In genomic region chr3:193970131-193970772, GRCh38 we compare ENCODE assay signal across 8 cellular contexts.
DNase-seq lines count a peak whose midpoint lies in the region; ATAC-seq and TF ChIP-seq lines count a peak whose summit lies in the region.
"Not testable (repeated sequence)": the region's sequence is repeated elsewhere in the genome, so short reads cannot be mapped to it uniquely, and the experiment has no call there.

No MANE protein-coding gene starts in this region.

- H3K9me3 Mint-ChIP-seq in nephron: not testable (repeated sequence)

- ATAC-seq in HG03159 (IDR thresholded peaks at IDR 0.05; ENCODE audit: unreplicated experiment) (peak; percentile 51), Right ventricle myocardium inferior (peak; percentile 57)

- peaks cover 28% of the 10 kb centered on the region for H3K4me1 ChIP-seq in A673 (ENCODE audit: insufficient read depth, low read length, poor library complexity, severe bottlenecking)
- H3K4me1 ChIP-seq in ascending aorta: not testable (repeated sequence)

- H3K9me3 ChIP-seq in A673 (ENCODE audit: low read depth, low read length, poor library complexity, severe bottlenecking); ascending aorta: not testable (repeated sequence)

- H3K27ac ChIP-seq in A673 (ENCODE audit: low read depth, low read length, poor library complexity, severe bottlenecking); ascending aorta: not testable (repeated sequence)

- not testable (repeated sequence) for H3K36me3 Mint-ChIP-seq in nephron (ENCODE audit: low read depth)

- peak; percentile 83 for DNase-seq in A673 (ENCODE audit: low spot score)
- DNase-seq in GM10266 (ENCODE audit: extremely low spot score): peak; percentile 56
- peak; percentile 21 for DNase-seq in NCI-H2107 (lab: John Stamatoyannopoulos, UW)
- DNase-seq in SIG-M5 treated with dmso at 0.1 percent for 504 hours (lab: John Stamatoyannopoulos, UW; ENCODE audit: unreplicated experiment): peak; percentile 64
- DNase-seq in ascending aorta (ENCODE audit: low spot score in 2 of 2); Right ventricle myocardium inferior (ENCODE audit: missing footprints): not testable (repeated sequence)

- H3K27me3 ChIP-seq in A673 (replicated peaks; ENCODE audit: insufficient read depth, low read depth, low read length, poor library complexity); ascending aorta: not testable (repeated sequence)

- H3K27ac Mint-ChIP-seq in nephron: not testable (repeated sequence)

- TF ChIP-seq CTCF in A673 (conservative IDR thresholded peaks at IDR 0.05; ENCODE audit: low read depth, low read length) (peak; percentile 62), GM10266 (IDR thresholded peaks at IDR 0.05; ENCODE audit: control insufficient read depth, insufficient read depth, low read depth, missing control alignments) (peak; percentile 54), ascending aorta (IDR thresholded peaks at IDR 0.05) (peak in 2 of 3 experiments; percentile 23 to 35), nephron (IDR thresholded peaks at IDR 0.05; ENCODE audit: unreplicated experiment in 3 of 3) (peak; percentile 24 to 42 (median 28))

- BruUV-seq in A673 (replicated peaks; lab: Mats Ljungman, UMichigan): not testable (repeated sequence)

- peaks cover 43% of the 10 kb centered on the region for H3K27me3 Mint-ChIP-seq in nephron (ENCODE audit: low read depth)

- POLR2A ChIA-PET in A673 (lab: Charles Lee; ENCODE audit: low non-redundant PET): not testable (repeated sequence)

- H3K4me3 Mint-ChIP-seq in nephron: not testable (repeated sequence)

- intact Hi-C loops in A673 (cut with micrococcal nuclease; ENCODE audit: unreplicated experiment) (loop anchor here (10.0 kb wide), 1 partner anchor 165 kb away; the partner anchor contains the start of gene HES1), Right ventricle myocardium inferior (cut with DNase I) (loop anchor here (5.0 kb wide), 2 partner anchors 168 to 183 kb away; no protein-coding TSS in a partner anchor)
- intact Hi-C loops in ascending aorta (cut with DNase I): not testable (repeated sequence)

- CTCF ChIA-PET in A673 (lab: Charles Lee): interaction anchor here (0.7 to 1.0 kb wide), 2 partner anchors 10 to 345 kb away, joined by 3 read pairs; no protein-coding TSS in a partner anchor

- H3K4me3 ChIP-seq in A673 (ENCODE audit: low read depth, low read length, poor library complexity, severe bottlenecking); ascending aorta: not testable (repeated sequence)

- peaks cover 70% of the 10 kb centered on the region for H3K4me1 Mint-ChIP-seq in nephron

- not testable (repeated sequence) for H3K36me3 ChIP-seq in A673 (ENCODE audit: insufficient read depth, low read length, poor library complexity, severe bottlenecking); ascending aorta
